1 cellular context compared by ENCODE assay signal in the genomic region with DNA sequence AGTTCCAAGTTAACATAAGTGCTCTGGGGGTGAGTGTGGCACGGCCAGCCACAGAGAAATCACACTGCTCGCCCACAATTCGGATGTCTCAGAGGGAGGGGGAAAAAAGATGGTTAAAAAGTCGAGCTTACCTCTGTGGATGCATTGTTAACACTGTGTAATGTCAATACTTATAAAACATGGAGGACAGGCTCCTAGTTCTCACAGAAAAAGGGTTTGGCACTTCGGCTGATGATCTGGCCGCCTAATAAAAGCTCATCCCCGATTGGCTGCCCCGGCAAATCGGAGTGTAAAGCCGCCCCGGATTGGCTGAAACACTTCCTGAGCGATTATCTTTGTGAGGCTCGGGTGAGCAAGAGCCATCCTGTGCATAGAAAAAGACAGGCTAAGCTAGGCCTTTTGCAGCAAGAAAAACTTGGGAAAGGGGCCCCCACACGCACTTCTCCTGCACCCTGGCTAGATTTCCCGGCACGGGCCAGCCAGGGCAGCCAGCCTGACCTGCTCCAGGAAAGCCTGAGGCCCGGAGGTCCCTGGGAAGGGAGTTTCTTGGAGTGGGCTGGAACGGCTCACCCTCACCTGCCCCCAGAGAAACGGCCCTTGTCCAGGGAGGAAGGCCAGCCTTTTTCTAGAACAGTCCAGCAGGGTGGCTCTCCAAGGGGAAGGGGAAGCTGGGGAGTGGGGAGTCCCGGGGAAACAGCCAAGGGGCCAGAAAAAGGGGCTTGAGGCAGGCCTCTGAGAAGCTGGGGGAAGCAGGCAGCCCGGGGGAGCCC.
A peak's percentile ranks its signal among the peaks of the same experiment; 100 is the strongest.
TF ChIP-seq lines count a peak whose summit lies in the region.

A gene (minus strand): TSS at position 174 of the 770 bp plus-strand sequence. CDS start 29 bp downstream, at position 145.

TF ChIP-seq in IMR-90, 13 proteins besides CTCF, POLR2A, EP300 and RAD21:
- TF ChIP-seq CEBPB (IDR thresholded peaks at IDR 0.05; ENCODE audit: low read depth, low read length): no peak
- TF ChIP-seq CHD1 (IDR thresholded peaks at IDR 0.05; ENCODE audit: low read depth, low read length): no peak
- TF ChIP-seq RFX5 (IDR thresholded peaks at IDR 0.05; ENCODE audit: low read depth, low read length): no peak
- TF ChIP-seq MAFK (IDR thresholded peaks at IDR 0.05; ENCODE audit: low read depth, low read length): no peak
- TF ChIP-seq BHLHE40 (IDR thresholded peaks at IDR 0.05; ENCODE audit: low read depth, low read length): 0 out of 2 replicates have a peak, but pooled peaks have one; percentile 1
